Comparison of ENCODE assay signal across 8 cellular contexts in genomic region chr21:39379986-39380891, GRCh38. TPM values are rescaled to one million over a fixed set of nuclear protein-coding genes. Genes with fewer than 3 reads are reported as not detected.
A peak's percentile ranks its signal among the peaks of the same experiment; 100 is the strongest.
DNase-seq lines count a peak whose midpoint lies in the region; ATAC-seq and TF ChIP-seq lines count a peak whose summit lies in the region.

No MANE protein-coding gene starts in this region.

- CTCF ChIA-PET in T-cell (lab: Charles Lee): interaction anchor here in 1 of 2 donors (0.7 to 1.5 kb wide), 3 partner anchors 11 to 33 kb away, joined by 4 to 7 read pairs (median 4); no protein-coding TSS in a partner anchor

- peak; percentile 95 for DNase-seq in GM13976 (ENCODE audit: low spot score)
- DNase-seq in NCI-H146 (lab: John Stamatoyannopoulos, UW): peak; percentile 87
- DNase-seq in T-cell: peak; percentile 62 to 89 (median 82)
- DNase-seq in amniotic stem cell (lab: John Stamatoyannopoulos, UW): peak; percentile 93
- DNase-seq in left ventricle myocardium superior: peak; percentile 99
- DNase-seq in progenitor cell of endocrine pancreas (ENCODE audit: low spot score, unreplicated experiment): peak; percentile 74
- peak; percentile 93 for DNase-seq in ureter (ENCODE audit: low spot score)

- H3K27ac Mint-ChIP-seq in T-cell (peak overlapping the region; percentile 90 to 91), progenitor cell of endocrine pancreas (peak overlapping the region; percentile 73)

- ATAC-seq in HG02870 (IDR thresholded peaks at IDR 0.05; ENCODE audit: unreplicated experiment): peak; percentile 94
- peak; percentile 97 to 99 (median 98) for ATAC-seq in T-cell (replicated peaks in 1 of 4)
- peak; percentile 99 for ATAC-seq in left ventricle myocardium superior

- no peaks in the 10 kb centered on the region for H3K9me3 Mint-ChIP-seq in T-cell
- no peaks in the 10 kb centered on the region for H3K9me3 Mint-ChIP-seq in progenitor cell of endocrine pancreas (ENCODE audit: low read depth)

- no peaks in the 10 kb centered on the region for H3K36me3 Mint-ChIP-seq in T-cell
- H3K36me3 Mint-ChIP-seq in progenitor cell of endocrine pancreas (ENCODE audit: insufficient read depth): peaks cover 2% of the 10 kb centered on the region

- in situ Hi-C loops in GM13976 (cut with MboI; ENCODE audit: low sequenced_read_pairs, unreplicated experiment): loop anchor here (25.0 kb wide), 1 partner anchor 193 kb away; the partner anchor contains the start of gene PSMG1

- POLR2A ChIA-PET in T-cell (lab: Charles Lee): interaction anchor here (0.5 to 1.6 kb wide), 3 partner anchors 30 to 67 kb away, joined by 3 to 15 read pairs (median 5); partner anchors contain the start of gene BRWD1 (in 1 of the 2)

- TF ChIP-seq CTCF in GM13976 (IDR thresholded peaks at IDR 0.05; ENCODE audit: borderline replicate concordance, control extremely low read depth, extremely low read depth, insufficient read depth, missing control alignments) (no peak), progenitor cell of endocrine pancreas (IDR thresholded peaks at IDR 0.05; ENCODE audit: unreplicated experiment) (no peak)

- H3K4me3 Mint-ChIP-seq in T-cell: peak overlapping the region; percentile 91 to 92 (median 92)
- peak overlapping the region; percentile 91 for H3K4me3 Mint-ChIP-seq in progenitor cell of endocrine pancreas (ENCODE audit: low read depth)

- intact Hi-C loops in left ventricle myocardium superior (cut with micrococcal nuclease): loop anchor here (10.0 kb wide), 1 partner anchor 65 kb away; the partner anchor contains the start of gene BRWD1

- H3K4me1 Mint-ChIP-seq in T-cell: peaks cover 18 to 28% (median 24%) of the 10 kb centered on the region in 3 donors
- peaks cover 5% of the 10 kb centered on the region for H3K4me1 Mint-ChIP-seq in progenitor cell of endocrine pancreas (ENCODE audit: low read depth)

- H3K27me3 Mint-ChIP-seq in T-cell (peaks cover 6 to 11% of the 10 kb centered on the region in 2 donors), progenitor cell of endocrine pancreas (peaks cover under 1% of the 10 kb centered on the region)

RNA-seq across cellular contexts. Expression of gene HMGN1, which starts 31.4 kb away (rescaled TPM):
- 100 to 1,000 TPM; 206 to 254 (median 239) TPM for total RNA-seq in T-cell
- total RNA-seq in left ventricle myocardium superior: 75.4 TPM
- total RNA-seq in progenitor cell of endocrine pancreas: 596 and 597 TPM in 2 replicates
- 225 TPM for total RNA-seq in ureter

Comparison
In these comparisons a context has a peak if more than half of its experiments do, and no peak if none do; other contexts are left out.
1. Peak in every context shown above with its lines: DNase-seq and ATAC-seq.